22 cellular contexts compared by ENCODE assay signal in genomic region chr15:81945014-81945615, GRCh38.
"Had no signal": no experiment of that assay in that cellular context is flagged by ENCODE, and none has a peak within 500 bp of the region (broad histone marks: within the 10 kb centered on the region; RNA-seq: fewer than 3 reads in every experiment).

No MANE protein-coding gene starts in this region.

- DNase-seq: activated effector memory CD4-positive, alpha-beta T cell treated with anti-CD3 and anti-CD28 coated beads, Interleukin-2, amount 50 U/mL, for 16 hours; activated T-cell treated with anti-CD3 and anti-CD28 coated beads, Interleukin-2, amount 50 U/mL, for 72 hours; gastrocnemius medialis; heart left ventricle; immature natural killer cell; left ventricle myocardium superior; mucosa of descending colon; naive B cell; stimulated activated CD4-positive, alpha-beta T cell treated with anti-CD3 and anti-CD28 coated beads, Interleukin-12 subunit alpha, Interleukin-12 subunit beta, amount 100 ng/mL, for 4 hours; stimulated activated CD4-positive, alpha-beta T cell treated with anti-CD3 and anti-CD28 coated beads, Interleukin-2, amount 100 ng/mL, for 24 hours; stimulated activated naive CD4-positive, alpha-beta T cell treated with Interleukin-2 at 50 U/mL for 16 hours; T-helper 2 cell had no signal

- H3K4me1 Mint-ChIP-seq: activated naive CD4-positive, alpha-beta T cell treated with anti-CD3 and anti-CD28 coated beads, Interleukin-2, amount 50 U/mL, for 24 hours; immature natural killer cell; naive B cell had no signal

- H3K4me1 ChIP-seq: breast epithelium, gastrocnemius medialis, tibial nerve had no signal

- ATAC-seq: activated CD4-positive, CD25-positive, alpha-beta regulatory T cell treated with anti-CD3 and anti-CD28 coated beads, Interleukin-2, amount 50 U/mL, for 24 hours; activated T-cell treated with anti-CD3 and anti-CD28 coated beads, Interleukin-2, amount 50 U/mL, for 72 hours; esophagus mucosa; gastrocnemius medialis; heart left ventricle; left ventricle myocardium superior; mucosa of descending colon had no signal

- H3K36me3 ChIP-seq: ascending aorta, breast epithelium, gastrocnemius medialis, heart left ventricle, tibial nerve, vagina had no signal

- H3K9me3 ChIP-seq: mucosa of descending colon, vagina had no signal

- H3K4me3 Mint-ChIP-seq: activated naive CD4-positive, alpha-beta T cell treated with anti-CD3 and anti-CD28 coated beads, Interleukin-2, amount 50 U/mL, for 24 hours; activated T-cell treated with anti-CD3 and anti-CD28 coated beads, Interleukin-2, amount 50 U/mL, for 72 hours; immature natural killer cell; neural crest cell had no signal

- H3K27me3 Mint-ChIP-seq: progenitor cell of endocrine pancreas had no signal

- H3K36me3 Mint-ChIP-seq: activated naive CD4-positive, alpha-beta T cell treated with anti-CD3 and anti-CD28 coated beads, Interleukin-2, amount 50 U/mL, for 24 hours; immature natural killer cell had no signal

- H3K4me3 ChIP-seq: ascending aorta, breast epithelium, coronary artery, gastrocnemius medialis, heart left ventricle, mucosa of descending colon, tibial nerve, vagina had no signal

- H3K27ac Mint-ChIP-seq: activated naive CD4-positive, alpha-beta T cell treated with anti-CD3 and anti-CD28 coated beads, Interleukin-2, amount 50 U/mL, for 24 hours; activated T-cell treated with anti-CD3 and anti-CD28 coated beads, Interleukin-2, amount 50 U/mL, for 72 hours; immature natural killer cell; naive B cell; progenitor cell of endocrine pancreas had no signal

- H3K9me3 Mint-ChIP-seq: neural crest cell had no signal

- H3K27ac ChIP-seq: ascending aorta, breast epithelium, coronary artery, gastrocnemius medialis, heart left ventricle, tibial nerve, vagina had no signal

- H3K27me3 ChIP-seq: ascending aorta, breast epithelium, gastrocnemius medialis, heart left ventricle, tibial nerve, vagina had no signal
